9 cellular contexts compared by ENCODE assay signal in the genomic region with DNA sequence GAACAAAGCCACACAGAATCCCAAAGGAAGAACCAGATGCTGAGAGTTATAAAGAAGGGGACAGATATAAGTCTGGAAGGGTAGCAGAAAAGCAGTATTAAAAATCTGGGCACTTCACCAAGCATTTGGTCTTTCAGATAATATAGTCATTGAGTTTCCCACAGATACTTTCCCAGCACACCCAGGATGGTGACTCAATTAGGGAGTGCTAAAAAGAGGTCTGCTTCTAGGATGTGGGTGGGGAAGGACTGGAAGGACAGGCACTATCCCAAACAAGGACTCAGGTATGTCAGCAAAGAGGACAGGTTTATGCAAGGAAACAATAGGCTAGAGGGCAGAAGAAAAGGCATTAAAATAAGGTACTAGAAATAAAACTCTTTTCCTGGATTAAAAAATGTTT. TPM values are rescaled to one million over a fixed set of nuclear protein-coding genes. Genes with fewer than 3 reads are reported as not detected.
DNase-seq lines count a peak whose midpoint lies in the region; ATAC-seq and TF ChIP-seq lines count a peak whose summit lies in the region.
"Had no signal": no experiment of that assay in that cellular context is flagged by ENCODE, and none has a peak within 500 bp of the region (broad histone marks: within the 10 kb centered on the region; RNA-seq: fewer than 3 reads in every experiment).

No MANE protein-coding gene starts in this region.

- peaks cover 7 to 13% of the 10 kb centered on the region in 2 donors for H3K4me1 ChIP-seq in naive thymus-derived CD4-positive, alpha-beta T cell (ENCODE audit: control insufficient read depth in 2 of 2, insufficient read depth in 2 of 2, low read length in 2 of 2)
- peaks cover 0 to 10% (median 0%) of the 10 kb centered on the region in 4 donors for H3K4me1 ChIP-seq in Peyer's patch

- H3K27me3 ChIP-seq in naive thymus-derived CD4-positive, alpha-beta T cell (ENCODE audit: control insufficient read depth in 2 of 2, insufficient read depth in 2 of 2, low read length in 2 of 2), result no peaks in the 10 kb centered on the region
- H3K27me3 ChIP-seq in Peyer's patch, result no peaks in the 10 kb centered on the region
- H3K27me3 ChIP-seq: neutrophil had no signal

- H3K36me3 ChIP-seq in naive thymus-derived CD4-positive, alpha-beta T cell (ENCODE audit: control insufficient read depth in 2 of 3, insufficient read depth in 3 of 3, low read length in 3 of 3), result peaks cover 10 to 54% (median 19%) of the 10 kb centered on the region in 3 experiments
- peaks cover 0 to 38% (median 0%) of the 10 kb centered on the region in 3 donors for H3K36me3 ChIP-seq in Peyer's patch

- no peak for TF ChIP-seq POLR2A in Peyer's patch (IDR thresholded peaks at IDR 0.05)

- CTCF ChIA-PET in naive thymus-derived CD4-positive, alpha-beta T cell (lab: Charles Lee), result interaction anchor here (0.6 to 0.9 kb wide), 2 partner anchors 12 to 47 kb away, joined by 3 read pairs; no protein-coding TSS in a partner anchor

- H3K9me3 Mint-ChIP-seq in natural killer cell, result no peaks in the 10 kb centered on the region
- no peaks in the 10 kb centered on the region for H3K9me3 Mint-ChIP-seq in natural killer cell treated with Interleukin-12 subunit alpha and Interleukin-12 subunit beta and Interleukin-15 and Interleukin-18, amount 100 ng/mL, for 72 hours
- no peaks in the 10 kb centered on the region for H3K9me3 Mint-ChIP-seq in naive thymus-derived CD4-positive, alpha-beta T cell

- DNase-seq in natural killer cell (no peak), epithelial cell of esophagus (ENCODE audit: low read depth) (peak; percentile 96), cerebellar cortex (ENCODE audit: low spot score) (no peak), Peyer's patch (no peak)
- DNase-seq in natural killer cell treated with Interleukin-12 subunit alpha and Interleukin-12 subunit beta and Interleukin-15 and Interleukin-18, amount 100 ng/mL, for 72 hours (ENCODE audit: low spot score), result no peak
- no peak for DNase-seq in naive thymus-derived CD4-positive, alpha-beta T cell

- H3K4me3 ChIP-seq in epithelial cell of esophagus (ENCODE audit: low read length) (peak overlapping the region; percentile 21), Peyer's patch (no peak overlapping the region)
- no peak overlapping the region for H3K4me3 ChIP-seq in naive thymus-derived CD4-positive, alpha-beta T cell (ENCODE audit: low read length)

- intact Hi-C loops in natural killer cell (cut with micrococcal nuclease), result no loop called here
- intact Hi-C loops in naive thymus-derived CD4-positive, alpha-beta T cell (cut with micrococcal nuclease), result loop anchor here in 1 of 2 donors (5.0 to 10.0 kb wide), 2 partner anchors 217 to 475 kb away; a partner anchor contains a TSS

- H3K27ac ChIP-seq in naive thymus-derived CD4-positive, alpha-beta T cell (ENCODE audit: low read depth, low read length), result no peak overlapping the region
- H3K27ac ChIP-seq in Peyer's patch, result peak overlapping the region in 1 of 4 donors; percentile 79

- peaks cover 7% of the 10 kb centered on the region for H3K36me3 Mint-ChIP-seq in natural killer cell
- H3K36me3 Mint-ChIP-seq in natural killer cell treated with Interleukin-12 subunit alpha and Interleukin-12 subunit beta and Interleukin-15 and Interleukin-18, amount 100 ng/mL, for 72 hours, result peaks cover 29% of the 10 kb centered on the region
- peaks cover 3 to 66% (median 41%) of the 10 kb centered on the region in 5 donors for H3K36me3 Mint-ChIP-seq in naive thymus-derived CD4-positive, alpha-beta T cell

- POLR2A ChIA-PET in naive thymus-derived CD4-positive, alpha-beta T cell (lab: Charles Lee), result no interaction called here

- TF ChIP-seq CTCF in natural killer cell (IDR thresholded peaks at IDR 0.05) (no peak), epithelial cell of esophagus (IDR thresholded peaks at IDR 0.05; ENCODE audit: insufficient read depth, low read depth, low read length, missing control alignments) (no peak), Peyer's patch (IDR thresholded peaks at IDR 0.05) (no peak)

- peaks cover 57 to 67% of the 10 kb centered on the region in 2 donors for H3K4me1 Mint-ChIP-seq in natural killer cell
- peaks cover 27 to 30% of the 10 kb centered on the region in 2 donors for H3K4me1 Mint-ChIP-seq in natural killer cell treated with Interleukin-12 subunit alpha and Interleukin-12 subunit beta and Interleukin-15 and Interleukin-18, amount 100 ng/mL, for 72 hours (ENCODE audit: low read depth in 2 of 2)
- H3K4me1 Mint-ChIP-seq in naive thymus-derived CD4-positive, alpha-beta T cell, result peaks cover 21 to 62% (median 43%) of the 10 kb centered on the region in 7 donors

- H3K27me3 Mint-ChIP-seq in natural killer cell (ENCODE audit: low read depth in 2 of 2), result no peaks in the 10 kb centered on the region
- H3K27me3 Mint-ChIP-seq in natural killer cell treated with Interleukin-12 subunit alpha and Interleukin-12 subunit beta and Interleukin-15 and Interleukin-18, amount 100 ng/mL, for 72 hours, result no peaks in the 10 kb centered on the region
- H3K27me3 Mint-ChIP-seq in naive thymus-derived CD4-positive, alpha-beta T cell, result no peaks in the 10 kb centered on the region

- H3K27ac Mint-ChIP-seq in natural killer cell, result peak overlapping the region; percentile 76 to 82
- H3K27ac Mint-ChIP-seq in natural killer cell treated with Interleukin-12 subunit alpha and Interleukin-12 subunit beta and Interleukin-15 and Interleukin-18, amount 100 ng/mL, for 72 hours, result peak overlapping the region in 1 of 2 donors; percentile 54
- peak overlapping the region in 5 of 9 donors; percentile 13 to 59 (median 45) for H3K27ac Mint-ChIP-seq in naive thymus-derived CD4-positive, alpha-beta T cell

- ATAC-seq in natural killer cell (no peak), GM19023 (IDR thresholded peaks at IDR 0.05; ENCODE audit: unreplicated experiment) (no peak), GM21825 (IDR thresholded peaks at IDR 0.05; ENCODE audit: unreplicated experiment) (no peak)
- ATAC-seq in natural killer cell treated with Interleukin-12 subunit alpha and Interleukin-12 subunit beta and Interleukin-15 and Interleukin-18, amount 100 ng/mL, for 72 hours, result no peak
- ATAC-seq in naive thymus-derived CD4-positive, alpha-beta T cell, result no peak

- H3K9me3 ChIP-seq in naive thymus-derived CD4-positive, alpha-beta T cell (ENCODE audit: control insufficient read depth in 2 of 3, low read length in 3 of 3), result no peaks in the 10 kb centered on the region
- no peaks in the 10 kb centered on the region for H3K9me3 ChIP-seq in Peyer's patch
- H3K9me3 ChIP-seq: neutrophil had no signal

- H3K4me3 Mint-ChIP-seq in natural killer cell, result no peak overlapping the region
- no peak overlapping the region for H3K4me3 Mint-ChIP-seq in natural killer cell treated with Interleukin-12 subunit alpha and Interleukin-12 subunit beta and Interleukin-15 and Interleukin-18, amount 100 ng/mL, for 72 hours
- H3K4me3 Mint-ChIP-seq in naive thymus-derived CD4-positive, alpha-beta T cell, result no peak overlapping the region

RNA-seq across cellular contexts. Expression of a gene that starts 59.3 kb away (rescaled TPM):
- total RNA-seq in natural killer cell, result 100 to 1,000 TPM; 410 to 456 (median 419) TPM
- 100 to 1,000 TPM; 280 to 289 TPM for total RNA-seq in natural killer cell treated with Interleukin-12 subunit alpha and Interleukin-12 subunit beta and Interleukin-15 and Interleukin-18, amount 100 ng/mL, for 72 hours
- total RNA-seq in naive thymus-derived CD4-positive, alpha-beta T cell, result 100 to 1,000 TPM; 163 to 278 (median 173) TPM
- polyA plus RNA-seq in naive thymus-derived CD4-positive, alpha-beta T cell, result 100 to 1,000 TPM in 1 of 2 donors, 10 to 100 TPM in 1; 89.7 to 105 TPM
- total RNA-seq in Peyer's patch, result 100 to 1,000 TPM in 2 of 4 donors, 10 to 100 TPM in 2; 98.2 to 115 (median 102) TPM
